ENCODE assay signal across 10 cellular contexts in the genomic region with DNA sequence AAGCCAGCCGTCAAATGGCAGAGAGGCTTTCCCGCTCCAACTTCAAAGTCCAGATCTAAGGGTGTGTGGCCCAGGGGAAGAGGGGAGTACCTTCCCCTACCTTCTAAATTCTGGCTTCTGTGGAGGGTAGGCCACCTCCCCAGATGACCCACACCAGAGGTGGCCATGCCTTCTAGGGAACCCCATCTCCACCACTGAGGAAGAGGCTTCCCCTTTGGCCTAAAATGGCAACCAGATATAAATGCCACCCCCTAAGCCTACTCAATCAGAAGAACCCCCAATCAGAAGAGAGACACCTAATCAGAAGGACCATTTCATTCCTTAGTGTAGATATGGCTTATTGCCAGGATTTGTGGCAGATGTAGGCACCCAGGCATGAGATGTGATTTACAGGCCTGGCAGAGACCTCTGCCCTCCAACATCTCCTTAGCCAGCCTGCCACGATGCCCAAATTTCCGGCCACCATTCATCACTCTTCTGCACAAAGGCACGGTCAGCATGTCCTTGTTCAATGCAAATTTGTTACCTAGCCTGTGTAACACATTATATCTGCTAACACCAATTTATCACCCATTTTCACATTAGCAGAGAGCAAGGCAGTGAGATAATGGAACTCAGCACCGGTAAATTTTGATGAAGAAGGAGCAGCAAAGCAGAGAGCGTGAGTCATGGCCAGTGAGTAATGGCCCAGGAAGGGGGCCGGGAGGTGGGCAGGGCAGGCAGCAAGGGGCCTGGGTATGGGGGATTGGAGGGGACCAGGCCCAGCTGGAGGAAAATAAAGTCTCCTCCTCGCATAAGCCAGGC. TPM values are rescaled to one million over a fixed set of nuclear protein-coding genes. Genes with fewer than 3 reads are reported as not detected.
DNase-seq lines count a peak whose midpoint lies in the region; ATAC-seq, FAIRE-seq and TF ChIP-seq lines count a peak whose summit lies in the region.
"Had no signal": no experiment of that assay in that cellular context is flagged by ENCODE, and none has a peak within 500 bp of the region (broad histone marks: within the 10 kb centered on the region; RNA-seq: fewer than 3 reads in every experiment).

No MANE protein-coding gene starts in this region.

- H4K20me1 ChIP-seq in GM23248 (ENCODE audit: insufficient read depth), result no peaks in the 10 kb centered on the region

- H3K9ac ChIP-seq in GM23248 (no peak overlapping the region), iPS-15b (ENCODE audit: low read depth, low read length) (no peak overlapping the region)

- DNase-seq in A549 (ENCODE audit: low read depth in 1 of 2, low spot score in 1 of 2) (no peak), GM23248 (peak; percentile 76), WTC11 (ENCODE audit: low spot score) (no peak), C1 segment of cervical spinal cord (lab: John Stamatoyannopoulos, UW) (no peak), frontal cortex (ENCODE audit: low spot score in 2 of 2) (no peak)

- POLR2A ChIA-PET in A549 (lab: Yijun Ruan, JAX), result interaction anchor here (3.0 kb wide), 1 partner anchor 190 kb away, joined by 17 read pairs; no protein-coding TSS in a partner anchor
- POLR2A ChIA-PET in WTC11 (lab: Charles Lee), result interaction anchor here (1.5 kb wide), 1 partner anchor 102 kb away, joined by 8 read pairs; no protein-coding TSS in a partner anchor

- no peak for TF ChIP-seq RAD21 in A549 (conservative IDR thresholded peaks at IDR 0.05 in 1 of 2, IDR thresholded peaks at IDR 0.05 in 1 of 2)

- no peak overlapping the region; the same call in 1 of the 2 replicates for H2AFZ ChIP-seq in GM23248

- in situ Hi-C loops in GM23248 (cut with MboI), result loop anchor here (10.0 kb wide), 1 partner anchor 188 kb away; no protein-coding TSS in a partner anchor

- H3K4me1 ChIP-seq in A549 (peaks cover 39% of the 10 kb centered on the region), GM23248 (ENCODE audit: insufficient read depth) (peaks cover 13% of the 10 kb centered on the region), iPS-15b (ENCODE audit: control insufficient read depth, insufficient read depth, low read length) (no peaks in the 10 kb centered on the region)

- no peaks in the 10 kb centered on the region for H3K36me3 ChIP-seq in GM23248 (ENCODE audit: low read depth)
- no peaks in the 10 kb centered on the region for H3K36me3 ChIP-seq in iPS-15b (ENCODE audit: control insufficient read depth, insufficient read depth, low read length)
- H3K36me3 ChIP-seq: esophagus muscularis mucosa, neutrophil had no signal

- H3K27ac ChIP-seq in A549, result peak overlapping the region; percentile 93 to 97; a peak in 5 of 6 replicates
- no peak overlapping the region for H3K27ac ChIP-seq in GM23248
- H3K27ac ChIP-seq: esophagus muscularis mucosa, neutrophil had no signal

- CTCF ChIA-PET in A549 (lab: Yijun Ruan, JAX) (interaction anchor here (0.5 to 10.2 kb wide), 64 partner anchors 11 to 387 kb away, joined by 3 to 776 read pairs (median 8); no protein-coding TSS in a partner anchor), WTC11 (lab: Charles Lee) (interaction anchor here (0.5 to 4.4 kb wide), 37 partner anchors 13 to 951 kb away, joined by 3 to 64 read pairs (median 5); partner anchors contain the start of gene SEC14L1)

- peaks cover 6% of the 10 kb centered on the region for H3F3A ChIP-seq in GM23248 (ENCODE audit: insufficient read depth)

- no peaks in the 10 kb centered on the region for H3K9me3 Mint-ChIP-seq in WTC11

- H3K27me3 ChIP-seq in GM23248 (replicated peaks; ENCODE audit: insufficient read depth) (peaks cover 34% of the 10 kb centered on the region; the same call in 1 of the 2 replicates), iPS-15b (ENCODE audit: control insufficient read depth, insufficient read depth, low read length) (peaks cover 13% of the 10 kb centered on the region)

- H3K4me3 ChIP-seq in A549, result no peak overlapping the region
- no peak overlapping the region for H3K4me3 ChIP-seq in GM23248
- H3K4me3 ChIP-seq in iPS-15b (ENCODE audit: low read depth, low read length), result peak overlapping the region; percentile 40

- H3K79me2 ChIP-seq in GM23248 (ENCODE audit: insufficient read depth), result no peaks in the 10 kb centered on the region

- H3K4me2 ChIP-seq in A549 (peak overlapping the region; percentile 87), GM23248 (ENCODE audit: unreplicated experiment) (peak overlapping the region; percentile 37)

- H3K27me3 Mint-ChIP-seq in WTC11 (ENCODE audit: low read depth), result peaks cover 29% of the 10 kb centered on the region

- no peak for TF ChIP-seq CTCF in A549 (IDR thresholded peaks at IDR 0.05)
- no peak for TF ChIP-seq CTCF in WTC11 (IDR thresholded peaks at IDR 0.05)

- H3K27ac Mint-ChIP-seq in WTC11, result no peak overlapping the region

- WGBS in A549 (ENCODE audit: missing lambda C conversion rate), result 66% methylated on average over 9 of the region's 9 CpGs
- WGBS in GM23248 (ENCODE audit: low coverage in 1 of 2, low lambda C conversion rate in 2 of 2, missing lambda C conversion rate in 2 of 2), 2 experiments, result 56% methylated on average over 9 of the region's 9 CpGs

- no peak for TF ChIP-seq POLR2A in A549 (IDR thresholded peaks at IDR 0.05; ENCODE audit: low read length)

- H3K4me1 Mint-ChIP-seq in WTC11, result peaks cover 12% of the 10 kb centered on the region

- peak overlapping the region; percentile 78 for H3K4me3 Mint-ChIP-seq in WTC11

- no peak for FAIRE-seq in A549 (lab: Jason Lieb, UNC)
- no peak for FAIRE-seq in frontal cortex (lab: Jason Lieb, UNC)

- no peak for TF ChIP-seq EP300 in A549 (IDR thresholded peaks at IDR 0.05)

- H3K9me3 ChIP-seq in A549 (no peaks in the 10 kb centered on the region), GM23248 (ENCODE audit: low read depth) (no peaks in the 10 kb centered on the region), iPS-15b (ENCODE audit: control insufficient read depth, insufficient read depth, low read length) (no peaks in the 10 kb centered on the region)
- H3K9me3 ChIP-seq: esophagus muscularis mucosa, neutrophil had no signal

- H3K36me3 Mint-ChIP-seq in WTC11, result no peaks in the 10 kb centered on the region

- no peaks in the 10 kb centered on the region for H3K9me2 ChIP-seq in GM23248 (ENCODE audit: insufficient read depth)

- ATAC-seq in A549 (peak in 1 of 2 experiments; percentile 38; a peak in 3 of 6 replicates), WTC11 (no peak), HG02678 (IDR thresholded peaks at IDR 0.05; ENCODE audit: unreplicated experiment) (no peak), HG03442 (IDR thresholded peaks at IDR 0.05; ENCODE audit: unreplicated experiment) (no peak)

TF ChIP-seq in A549, 52 proteins besides CTCF, POLR2A, EP300 and RAD21:
- TF ChIP-seq ZFP36 (IDR thresholded peaks at IDR 0.05; ENCODE audit: borderline replicate concordance, partially characterized antibody) (no peak), FOSL2 (IDR thresholded peaks at IDR 0.05) (no peak), FOSL2 (CRISPR knock-in tag; IDR thresholded peaks at IDR 0.05) (peak; percentile 43; the same call in 1 of the 2 replicates), JUNB (IDR thresholded peaks at IDR 0.05) (0 out of 2 replicates have a peak, but pooled peaks have one; percentile 9)

TF ChIP-seq in WTC11, 78 proteins besides CTCF, POLR2A, EP300 and RAD21 (continues in another document):
- TF ChIP-seq HMGA2 (CRISPR knock-in tag; IDR thresholded peaks at IDR 0.05), result no peak
- no peak for TF ChIP-seq MAX (CRISPR knock-in tag; IDR thresholded peaks at IDR 0.05)
- TF ChIP-seq, protein P1, sequence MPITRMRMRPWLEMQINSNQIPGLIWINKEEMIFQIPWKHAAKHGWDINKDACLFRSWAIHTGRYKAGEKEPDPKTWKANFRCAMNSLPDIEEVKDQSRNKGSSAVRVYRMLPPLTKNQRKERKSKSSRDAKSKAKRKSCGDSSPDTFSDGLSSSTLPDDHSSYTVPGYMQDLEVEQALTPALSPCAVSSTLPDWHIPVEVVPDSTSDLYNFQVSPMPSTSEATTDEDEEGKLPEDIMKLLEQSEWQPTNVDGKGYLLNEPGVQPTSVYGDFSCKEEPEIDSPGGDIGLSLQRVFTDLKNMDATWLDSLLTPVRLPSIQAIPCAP (CRISPR knock-in tag; IDR thresholded peaks at IDR 0.05), result no peak
- TF ChIP-seq NR1H2 (CRISPR knock-in tag; IDR thresholded peaks at IDR 0.05), result no peak
- TF ChIP-seq MYBL2 (CRISPR knock-in tag; IDR thresholded peaks at IDR 0.05), result no peak
- TF ChIP-seq IRF2 (CRISPR knock-in tag; IDR thresholded peaks at IDR 0.05; ENCODE audit: borderline replicate concordance, low read depth), result no peak
- no peak for TF ChIP-seq ATF6 (CRISPR knock-in tag; IDR thresholded peaks at IDR 0.05)

RNA-seq across cellular contexts. Expression of gene MGAT5B, which starts 1.2 kb away (rescaled TPM):
- polyA plus RNA-seq in A549 (2011; rRNA removed) (7.6 and 10.3 TPM in 2 replicates), A549 (2017; fragmentation: RNase III; extraction: RNeasy Plus Mini Kit Qiagen cat#74134 plus additional on column Dnase treatment) (16.2 to 22.8 TPM (median 21.7 TPM) in 3 replicates), GM23248 (2016; fragmentation: Nextera tagmentation; extraction: Ambion mirVana) (0.16 TPM in 1 of 2 replicates, not detected in the other)
- polyA plus RNA-seq in A549 (2012; cell fraction: cytosol; rRNA removed), result 11.9 and 18.0 TPM in 2 replicates
- 40.3 and 50.7 TPM in 2 replicates for polyA plus RNA-seq in A549 (2012; cell fraction: nucleus; rRNA removed)
- polyA minus RNA-seq in A549 (2011; rRNA and poly(A)+ RNA removed), result 11.3 and 15.5 TPM in 2 replicates
- total RNA-seq in GM23248 (2014; rRNA removed; shearing (Covaris generic)), result 0.11 TPM in 1 of 2 replicates, not detected in the other
- total RNA-seq in WTC11 (2021) (11.5 to 12.0 TPM (median 11.6 TPM) in 3 replicates), frontal cortex (16.3 TPM)

Comparison
In these comparisons a context has a peak if more than half of its experiments do, and no peak if none do; other contexts are left out.
1. RNA of gene MGAT5B, which starts 1.2 kb away (total RNA-seq): 16.3 TPM in frontal cortex (single experiment) and 11.5 to 12.0 TPM in WTC11; 0.11 TPM in GM23248; every median in the first group is over 10 times any median in the second.